ENCODE assay signal across 22 cellular contexts in the genomic region with DNA sequence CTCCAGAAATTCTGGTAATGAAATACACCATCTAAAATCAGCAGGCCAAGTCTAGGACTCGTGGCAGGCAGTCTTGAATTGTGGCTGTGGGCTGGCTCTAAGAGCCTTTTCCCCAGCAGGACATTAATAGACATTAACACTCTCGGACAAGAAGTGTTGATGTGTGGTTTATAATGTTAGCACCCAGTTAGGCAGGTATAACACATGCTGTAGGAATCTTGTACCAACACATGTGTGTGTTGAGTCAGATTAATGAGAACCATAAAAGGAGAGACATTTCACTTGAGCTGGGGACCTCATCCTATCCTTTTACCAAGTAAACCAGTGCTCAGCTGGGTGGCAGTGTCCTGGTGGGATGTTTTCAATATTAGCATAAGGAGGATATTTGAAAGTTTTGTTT.
A peak's percentile ranks its signal among the peaks of the same experiment; 100 is the strongest.
DNase-seq lines count a peak whose midpoint lies in the region; ATAC-seq and TF ChIP-seq lines count a peak whose summit lies in the region.
"Had no signal": no experiment of that assay in that cellular context is flagged by ENCODE, and none has a peak within 500 bp of the region (broad histone marks: within the 10 kb centered on the region; RNA-seq: fewer than 3 reads in every experiment).

No MANE protein-coding gene starts in this region.

- intact Hi-C loops in mammary epithelial cell (cut with micrococcal nuclease) (no loop called here), breast epithelium (cut with DNase I; ENCODE audit: low total_unique reads) (no loop called here), heart left ventricle (cut with DNase I) (no loop called here), gastrocnemius medialis (cut with DNase I; ENCODE audit: low total_unique reads) (loop anchor here (10.0 kb wide), 1 partner anchor 1296 kb away; no protein-coding TSS in a partner anchor)

- H3K4me1 ChIP-seq in mammary epithelial cell (ENCODE audit: insufficient read depth, low read length) (no peaks in the 10 kb centered on the region), breast epithelium (no peaks in the 10 kb centered on the region), adipocyte (ENCODE audit: control insufficient read depth, insufficient read depth, low read length) (peaks cover 21% of the 10 kb centered on the region), heart left ventricle (peaks cover 0 to 29% (median 15%) of the 10 kb centered on the region in 12 donors), gastrocnemius medialis (peaks cover 46 to 53% of the 10 kb centered on the region in 2 donors)
- H3K4me1 ChIP-seq: uterus had no signal

- H3K79me2 ChIP-seq in mammary epithelial cell (ENCODE audit: insufficient read depth, low read length), result no peaks in the 10 kb centered on the region

- TF ChIP-seq POLR2A in breast epithelium (IDR thresholded peaks at IDR 0.05) (no peak), heart left ventricle (IDR thresholded peaks at IDR 0.05) (no peak), gastrocnemius medialis (IDR thresholded peaks at IDR 0.05) (no peak)

- H2AFZ ChIP-seq in mammary epithelial cell (ENCODE audit: low read depth, low read length), result no peak overlapping the region

- no TSS peak for BruUV-seq in mammary epithelial cell (replicated peaks; lab: Mats Ljungman, UMichigan)

- H3K9me3 ChIP-seq in mammary epithelial cell (replicated peaks; ENCODE audit: insufficient read depth, low read length), result no peaks in the 10 kb centered on the region
- H3K9me3 ChIP-seq in breast epithelium, result no peaks in the 10 kb centered on the region
- H3K9me3 ChIP-seq in adipocyte (ENCODE audit: control insufficient read depth, low read length), result no peaks in the 10 kb centered on the region
- H3K9me3 ChIP-seq in heart left ventricle, result no peaks in the 10 kb centered on the region
- H3K9me3 ChIP-seq in gastrocnemius medialis, result no peaks in the 10 kb centered on the region
- H3K9me3 ChIP-seq: BLaER1, uterus had no signal

- dilution Hi-C loops in mammary epithelial cell (cut with HindIII; ENCODE audit: low sequenced_read_pairs), result no loop called here

- CTCF ChIA-PET in mammary epithelial cell (lab: Charles Lee; ENCODE audit: low non-redundant PET), result no interaction called here

- H3K36me3 ChIP-seq in mammary epithelial cell (ENCODE audit: insufficient read depth, low read length) (peaks cover 2% of the 10 kb centered on the region), breast epithelium (no peaks in the 10 kb centered on the region), adipocyte (ENCODE audit: control insufficient read depth, insufficient read depth, low read length, severe bottlenecking) (no peaks in the 10 kb centered on the region), heart left ventricle (no peaks in the 10 kb centered on the region), gastrocnemius medialis (no peaks in the 10 kb centered on the region)
- H3K36me3 ChIP-seq: BLaER1, uterus had no signal

- H3K27ac ChIP-seq in mammary epithelial cell (ENCODE audit: insufficient read depth, low read depth, low read length) (no peak overlapping the region), breast epithelium (no peak overlapping the region), heart left ventricle (peak overlapping the region in 5 of 12 donors; percentile 14 to 39 (median 21)), gastrocnemius medialis (peak overlapping the region; percentile 16 to 81 (median 35))
- H3K27ac ChIP-seq: BLaER1, coronary artery, KMS-11, uterus had no signal

- no peaks in the 10 kb centered on the region for H3K27me3 ChIP-seq in mammary epithelial cell (ENCODE audit: insufficient read depth, low read length)
- H3K27me3 ChIP-seq in breast epithelium, result no peaks in the 10 kb centered on the region
- H3K27me3 ChIP-seq in adipocyte (replicated peaks; ENCODE audit: control insufficient read depth, insufficient read depth, low read length), result no peaks in the 10 kb centered on the region
- H3K27me3 ChIP-seq in heart left ventricle, result no peaks in the 10 kb centered on the region
- no peaks in the 10 kb centered on the region for H3K27me3 ChIP-seq in gastrocnemius medialis
- H3K27me3 ChIP-seq: BLaER1, uterus had no signal

- DNase-seq in mammary epithelial cell (peak; percentile 23), breast epithelium (ENCODE audit: low spot score in 2 of 2) (no peak), adipocyte (ENCODE audit: low read depth) (no peak), heart left ventricle (peak in 1 of 5 donors; percentile 31), gastrocnemius medialis (peak in 1 of 2 donors; percentile 29), SIG-M5 treated with dmso at 0.1 percent for 504 hours (lab: John Stamatoyannopoulos, UW; ENCODE audit: unreplicated experiment) (no peak), NCI-H128 (lab: John Stamatoyannopoulos, UW; ENCODE audit: unreplicated experiment) (no peak)
- DNase-seq: 8988T; activated CD4-positive, alpha-beta T cell treated with anti-CD3 and anti-CD28 coated beads, Interleukin-2, amount 10 ng/mL, durations not matched to agents 24 days and 14 days; activated gamma-delta T cell treated with Interleukin-2 at 50 U/mL for 16 hours; amygdala; Calu3; NCI-H2029; NCI-H446; nephron progenitor cell; NK-92 treated with Interleukin-12 subunit alpha and Interleukin-12 subunit beta, amount 100 ng/mL, for 24 hours; stimulated activated CD8-positive, alpha-beta memory T cell treated with anti-CD3 and anti-CD28 coated beads, Interleukin-4, amount 100 ng/mL, for 48 hours; uterus had no signal

- WGBS in mammary epithelial cell (ENCODE audit: low coverage, missing lambda C conversion rate), result 80% methylated on average over 2 of the region's 2 CpGs
- 28 to 56% (median 45%) methylated on average over 2 of the region's 2 CpGs for WGBS in heart left ventricle, 4 donors

- TF ChIP-seq CTCF in mammary epithelial cell (conservative IDR thresholded peaks at IDR 0.05 in 1 of 2, IDR thresholded peaks at IDR 0.05 in 1 of 2; ENCODE audit: extremely low read depth in 1 of 2, insufficient read depth in 1 of 2, low read depth in 1 of 2, low read length in 2 of 2), result no peak
- TF ChIP-seq CTCF in breast epithelium (IDR thresholded peaks at IDR 0.05), result no peak
- no peak for TF ChIP-seq CTCF in heart left ventricle (IDR thresholded peaks at IDR 0.05)
- no peak for TF ChIP-seq CTCF in gastrocnemius medialis (IDR thresholded peaks at IDR 0.05 in 4 of 5, conservative IDR thresholded peaks at IDR 0.05 in 1 of 5)

- H4K20me1 ChIP-seq in mammary epithelial cell (ENCODE audit: insufficient read depth, low read length), result no peaks in the 10 kb centered on the region
- H4K20me1 ChIP-seq: BLaER1 had no signal

- in situ Hi-C loops in mammary epithelial cell (cut with MboI; ENCODE audit: low sequenced_read_pairs in 2 of 2), result no loop called here
- in situ Hi-C loops in gastrocnemius medialis (cut with MboI; ENCODE audit: low sequenced_read_pairs in 4 of 4), result no loop called here

- H3K9ac ChIP-seq in mammary epithelial cell (ENCODE audit: insufficient read depth, low read length) (no peak overlapping the region), adipocyte (ENCODE audit: low read length) (no peak overlapping the region)
- H3K9ac ChIP-seq: BLaER1, KMS-11 had no signal

- ATAC-seq in heart left ventricle (peak; percentile 56 to 73 (median 60)), gastrocnemius medialis (peak; percentile 47 to 92), HG03439 (IDR thresholded peaks at IDR 0.05; ENCODE audit: unreplicated experiment) (no peak)

- H3K4me3 ChIP-seq in mammary epithelial cell (replicated peaks in 1 of 3; ENCODE audit: insufficient read depth in 1 of 3, low read depth in 2 of 3, low read length in 3 of 3) (no peak overlapping the region), breast epithelium (no peak overlapping the region), adipocyte (ENCODE audit: low read length) (peak overlapping the region; percentile 14), heart left ventricle (no peak overlapping the region), gastrocnemius medialis (no peak overlapping the region)
- H3K4me3 ChIP-seq: BLaER1, coronary artery, uterus had no signal

- H3K4me2 ChIP-seq in mammary epithelial cell (ENCODE audit: insufficient read depth, low read depth, low read length), result no peak overlapping the region
- H3K4me2 ChIP-seq: BLaER1, KMS-11 had no signal

Comparison
In these comparisons a context has a peak if more than half of its experiments do, and no peak if none do; other contexts are left out.
1. H3K27ac ChIP-seq: peak in gastrocnemius medialis (4 of 4); none in mammary epithelial cell (single experiment) and breast epithelium (0 of 2).